ENCODE assay signal across 1 cellular context in genomic region chr3:12262173-12262572, GRCh38. TPM values are rescaled to one million over a fixed set of nuclear protein-coding genes. Genes with fewer than 3 reads are reported as not detected.
"Had no signal": no experiment of that assay in that cellular context is flagged by ENCODE, and none has a peak within 500 bp of the region (broad histone marks: within the 10 kb centered on the region; RNA-seq: fewer than 3 reads in every experiment).

No MANE protein-coding gene starts in this region.

RNA-seq across cellular contexts. Expression of gene PPARG, which starts 26.7 kb away (rescaled TPM):
- total RNA-seq: OCI-LY7 had no signal
